In genomic region chr3:52443268-52443610, GRCh38 we compare ENCODE assay signal across 18 cellular contexts. TPM values are rescaled to one million over a fixed set of nuclear protein-coding genes. Genes with fewer than 3 reads are reported as not detected.
DNase-seq lines count a peak whose midpoint lies in the region; ATAC-seq and TF ChIP-seq lines count a peak whose summit lies in the region.
"Had no signal": no experiment of that assay in that cellular context is flagged by ENCODE, and none has a peak within 500 bp of the region (broad histone marks: within the 10 kb centered on the region; RNA-seq: fewer than 3 reads in every experiment).

No MANE protein-coding gene starts in this region.

- H3K36me3 ChIP-seq in esophagus squamous epithelium = no peaks in the 10 kb centered on the region
- H3K36me3 ChIP-seq in osteoblast (ENCODE audit: insufficient read depth, low read length) = no peaks in the 10 kb centered on the region
- H3K36me3 ChIP-seq: MG63 had no signal

- no peaks in the 10 kb centered on the region for H4K20me1 ChIP-seq in osteoblast (ENCODE audit: insufficient read depth, low read length)

- H3K4me3 Mint-ChIP-seq in natural killer cell treated with Interleukin-12 subunit alpha and Interleukin-12 subunit beta and Interleukin-15 and Interleukin-18, amount 100 ng/mL, for 72 hours = no peak overlapping the region
- H3K4me3 Mint-ChIP-seq in natural killer cell (no peak overlapping the region), mesothelial cell of epicardium (no peak overlapping the region)
- H3K4me3 Mint-ChIP-seq: B cell; CD8-positive, alpha-beta memory T cell had no signal

- H3K4me2 ChIP-seq in osteoblast (ENCODE audit: insufficient read depth, low read length) = no peak overlapping the region
- H3K4me2 ChIP-seq: PC-9 had no signal

- H3K4me1 ChIP-seq in esophagus squamous epithelium = peaks cover 3 to 18% (median 5%) of the 10 kb centered on the region in 3 donors
- H3K4me1 ChIP-seq in osteoblast (ENCODE audit: insufficient read depth, low read length) = no peaks in the 10 kb centered on the region

- TF ChIP-seq CTCF in natural killer cell (IDR thresholded peaks at IDR 0.05) (no peak), esophagus squamous epithelium (IDR thresholded peaks at IDR 0.05) (no peak), osteoblast (IDR thresholded peaks at IDR 0.05; ENCODE audit: extremely low read depth, low read depth, low read length) (no peak), mesothelial cell of epicardium (IDR thresholded peaks at IDR 0.05; ENCODE audit: unreplicated experiment) (no peak)

- no peak for ATAC-seq in natural killer cell treated with Interleukin-12 subunit alpha and Interleukin-12 subunit beta and Interleukin-15 and Interleukin-18, amount 100 ng/mL, for 72 hours
- ATAC-seq in natural killer cell (no peak), GM21737 (IDR thresholded peaks at IDR 0.05; ENCODE audit: unreplicated experiment) (no peak)

- peak; percentile 37 for DNase-seq in natural killer cell treated with Interleukin-12 subunit alpha and Interleukin-12 subunit beta and Interleukin-15 and Interleukin-18, amount 100 ng/mL, for 72 hours (ENCODE audit: low spot score)
- DNase-seq in natural killer cell (no peak), esophagus squamous epithelium (lab: John Stamatoyannopoulos, UW) (no peak), osteoblast (ENCODE audit: insufficient read length, low spot score, missing footprints) (peak; percentile 74), hypothalamus (lab: John Stamatoyannopoulos, UW) (no peak), DMS79 (lab: John Stamatoyannopoulos, UW) (no peak), mesothelial cell of epicardium (ENCODE audit: low spot score in 2 of 2, unreplicated experiment in 2 of 2) (no peak)
- DNase-seq: CD8-positive, alpha-beta memory T cell; EL; H7; MG63; NCI-H1092 treated with DMSO at 0.1 percent for 48 hours; NCI-H187; NCI-H446 treated with DMSO at 0.1 percent for 48 hours; NCI-H774; PC-9 had no signal

- no peak for TF ChIP-seq POLR2A in esophagus squamous epithelium (IDR thresholded peaks at IDR 0.05)

- H3K4me1 Mint-ChIP-seq in natural killer cell treated with Interleukin-12 subunit alpha and Interleukin-12 subunit beta and Interleukin-15 and Interleukin-18, amount 100 ng/mL, for 72 hours (ENCODE audit: low read depth in 2 of 2) = peaks cover 5 to 6% of the 10 kb centered on the region in 2 donors
- H3K4me1 Mint-ChIP-seq in natural killer cell = peaks cover 6% of the 10 kb centered on the region in 2 donors
- peaks cover 6% of the 10 kb centered on the region for H3K4me1 Mint-ChIP-seq in mesothelial cell of epicardium

- no peaks in the 10 kb centered on the region for H3K9me3 Mint-ChIP-seq in natural killer cell treated with Interleukin-12 subunit alpha and Interleukin-12 subunit beta and Interleukin-15 and Interleukin-18, amount 100 ng/mL, for 72 hours
- H3K9me3 Mint-ChIP-seq in natural killer cell (no peaks in the 10 kb centered on the region), mesothelial cell of epicardium (no peaks in the 10 kb centered on the region)
- H3K9me3 Mint-ChIP-seq: CD8-positive, alpha-beta memory T cell had no signal

- no peaks in the 10 kb centered on the region for H3K36me3 Mint-ChIP-seq in natural killer cell treated with Interleukin-12 subunit alpha and Interleukin-12 subunit beta and Interleukin-15 and Interleukin-18, amount 100 ng/mL, for 72 hours
- no peaks in the 10 kb centered on the region for H3K36me3 Mint-ChIP-seq in natural killer cell
- no peaks in the 10 kb centered on the region for H3K36me3 Mint-ChIP-seq in mesothelial cell of epicardium
- H3K36me3 Mint-ChIP-seq: CD8-positive, alpha-beta memory T cell had no signal

- H3K27ac ChIP-seq in esophagus squamous epithelium = peak overlapping the region in 1 of 4 donors; percentile 14
- H3K27ac ChIP-seq in osteoblast (ENCODE audit: low read depth, low read length) = no peak overlapping the region
- H3K27ac ChIP-seq: PC-9 had no signal

- H3K4me3 ChIP-seq in esophagus squamous epithelium (peak overlapping the region in 3 of 4 donors; percentile 27 to 59 (median 32)), osteoblast (ENCODE audit: insufficient read depth, low read length) (no peak overlapping the region)
- H3K4me3 ChIP-seq: MG63, PC-9 had no signal

- H3K9me3 ChIP-seq in esophagus squamous epithelium (no peaks in the 10 kb centered on the region), osteoblast (ENCODE audit: low read depth, low read length) (no peaks in the 10 kb centered on the region)
- H3K9me3 ChIP-seq: MG63 had no signal

- intact Hi-C loops in natural killer cell (cut with micrococcal nuclease) = no loop called here
- intact Hi-C loops in esophagus squamous epithelium (cut with DNase I) = no loop called here

- H3K27me3 ChIP-seq in esophagus squamous epithelium (no peaks in the 10 kb centered on the region), osteoblast (ENCODE audit: insufficient read depth, low read length) (no peaks in the 10 kb centered on the region)
- H3K27me3 ChIP-seq: MG63 had no signal

- no peaks in the 10 kb centered on the region for H3K79me2 ChIP-seq in osteoblast (ENCODE audit: insufficient read depth, low read length)

- no peak overlapping the region for H2AFZ ChIP-seq in osteoblast (ENCODE audit: low read length)
- H2AFZ ChIP-seq: PC-9 had no signal

- H3K27ac Mint-ChIP-seq in natural killer cell treated with Interleukin-12 subunit alpha and Interleukin-12 subunit beta and Interleukin-15 and Interleukin-18, amount 100 ng/mL, for 72 hours = no peak overlapping the region
- H3K27ac Mint-ChIP-seq in natural killer cell (no peak overlapping the region), mesothelial cell of epicardium (no peak overlapping the region)

- 90% methylated on average over 2 to 6 of the region's 8 CpGs for WGBS in esophagus squamous epithelium, 2 donors

- no peaks in the 10 kb centered on the region for H3K27me3 Mint-ChIP-seq in natural killer cell treated with Interleukin-12 subunit alpha and Interleukin-12 subunit beta and Interleukin-15 and Interleukin-18, amount 100 ng/mL, for 72 hours
- H3K27me3 Mint-ChIP-seq in natural killer cell (ENCODE audit: low read depth in 2 of 2) (no peaks in the 10 kb centered on the region), mesothelial cell of epicardium (ENCODE audit: low read depth) (no peaks in the 10 kb centered on the region)
- H3K27me3 Mint-ChIP-seq: B cell had no signal

RNA-seq across cellular contexts. Expression of gene SEMA3G, which starts 1.7 kb away (rescaled TPM):
- total RNA-seq in natural killer cell treated with Interleukin-12 subunit alpha and Interleukin-12 subunit beta and Interleukin-15 and Interleukin-18, amount 100 ng/mL, for 72 hours = under 1 TPM in 1 of 2 donors, not detected in 1; 0.08 TPM
- total RNA-seq in natural killer cell (under 1 TPM in 2 of 3 donors, not detected in 1; 0.07 to 0.55 TPM), esophagus squamous epithelium (1 to 10 TPM in 3 of 4 donors, under 1 TPM in 1; 0.34 to 9.8 (median 3.4) TPM), osteoblast (under 0.01 TPM in 1 of 2 replicates, not detected in the other), mesothelial cell of epicardium (0.35 to 0.80 TPM (median 0.66 TPM) in 3 replicates)

RNA-seq across cellular contexts. Expression of gene TNNC1, which starts 10.6 kb away (rescaled TPM):
- total RNA-seq in natural killer cell treated with Interleukin-12 subunit alpha and Interleukin-12 subunit beta and Interleukin-15 and Interleukin-18, amount 100 ng/mL, for 72 hours = not detected
- total RNA-seq in natural killer cell (1 to 10 TPM in 2 of 3 donors, not detected in 1; 1.1 to 1.2 TPM), esophagus squamous epithelium (1 to 10 TPM in 1 of 4 donors, not detected in 3; 4.1 TPM), osteoblast (0.29 and 0.36 TPM in 2 replicates), mesothelial cell of epicardium (4.0 to 5.2 TPM (median 4.6 TPM) in 3 replicates)

RNA-seq across cellular contexts. Expression of gene NISCH, which starts 12.2 kb away (rescaled TPM):
- total RNA-seq in natural killer cell treated with Interleukin-12 subunit alpha and Interleukin-12 subunit beta and Interleukin-15 and Interleukin-18, amount 100 ng/mL, for 72 hours = 100 to 1,000 TPM in 1 of 2 donors, 10 to 100 TPM in 1; 72.5 to 116 TPM
- total RNA-seq in natural killer cell = 100 to 1,000 TPM; 162 to 191 (median 175) TPM
- 10 to 100 TPM; 33.6 to 82.2 (median 40.6) TPM for total RNA-seq in esophagus squamous epithelium
- total RNA-seq in osteoblast = 72.2 and 83.2 TPM in 2 replicates
- 235 to 242 TPM (median 240 TPM) in 3 replicates for total RNA-seq in mesothelial cell of epicardium

RNA-seq across cellular contexts. Expression of gene PHF7, which starts 32.8 kb away (rescaled TPM):
- total RNA-seq in natural killer cell treated with Interleukin-12 subunit alpha and Interleukin-12 subunit beta and Interleukin-15 and Interleukin-18, amount 100 ng/mL, for 72 hours = 10 to 100 TPM in 1 of 2 donors, 1 to 10 TPM in 1; 3.8 to 11.8 TPM
- 10 to 100 TPM; 10.9 to 13.5 (median 13.5) TPM for total RNA-seq in natural killer cell
- 1 to 10 TPM; 1.0 to 7.1 (median 4.5) TPM for total RNA-seq in esophagus squamous epithelium
- total RNA-seq in osteoblast = 8.8 and 10.9 TPM in 2 replicates
- 4.1 to 6.6 TPM (median 5.3 TPM) in 3 replicates for total RNA-seq in mesothelial cell of epicardium

RNA-seq across cellular contexts. Expression of gene BAP1, which starts 33.4 kb away (rescaled TPM):
- 100 to 1,000 TPM in 1 of 2 donors, 10 to 100 TPM in 1; 96.1 to 131 TPM for total RNA-seq in natural killer cell treated with Interleukin-12 subunit alpha and Interleukin-12 subunit beta and Interleukin-15 and Interleukin-18, amount 100 ng/mL, for 72 hours
- total RNA-seq in natural killer cell (100 to 1,000 TPM; 141 to 154 (median 145) TPM), esophagus squamous epithelium (10 to 100 TPM; 51.0 to 75.5 (median 56.2) TPM), osteoblast (65.4 and 72.4 TPM in 2 replicates), mesothelial cell of epicardium (96.2 to 106 TPM (median 104 TPM) in 3 replicates)

Comparison
In these comparisons a context has a peak if more than half of its experiments do, and no peak if none do; other contexts are left out.
1. DNase-seq: peak in natural killer cell treated with Interleukin-12 subunit alpha and Interleukin-12 subunit beta and Interleukin-15 and Interleukin-18, amount 100 ng/mL, for 72 hours (single experiment) and osteoblast (single experiment); none in natural killer cell (single experiment), esophagus squamous epithelium (single experiment), hypothalamus (0 of 51), DMS79 (single experiment) and mesothelial cell of epicardium (0 of 2).